In the genomic region with DNA sequence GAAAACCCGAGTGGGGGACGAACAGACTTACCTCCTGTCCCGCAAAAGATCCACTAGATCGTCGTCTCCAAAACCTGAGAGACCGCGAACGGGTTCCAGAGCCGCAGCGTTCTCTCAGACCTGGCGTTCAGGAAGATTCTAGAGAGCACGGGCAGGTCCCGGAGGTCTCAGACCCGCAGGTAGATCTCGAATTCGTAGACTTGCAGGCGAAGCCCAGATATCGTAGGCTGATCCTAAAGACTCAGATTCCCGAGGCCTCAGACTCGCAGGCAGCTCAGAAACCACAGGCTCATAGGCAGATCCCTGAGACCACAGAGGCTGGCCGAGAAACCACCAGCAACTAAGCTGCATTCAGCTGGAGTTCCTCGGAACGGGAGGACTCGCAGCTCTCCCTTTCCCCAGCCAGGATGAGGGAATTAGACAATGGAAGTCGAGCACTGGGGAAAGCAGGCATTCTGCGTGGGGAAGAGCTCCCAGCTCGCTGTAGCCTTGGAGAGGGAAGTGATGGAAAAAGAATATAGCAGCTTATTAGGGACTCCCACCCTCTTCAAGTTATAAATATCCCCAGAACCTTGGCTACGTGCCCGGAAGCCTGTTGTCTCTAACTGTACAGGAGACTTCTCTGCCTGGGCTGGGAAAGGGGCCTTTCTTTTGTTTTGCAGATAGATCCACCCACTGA, we compare ENCODE assay signal across 8 cellular contexts. TPM values are rescaled to one million over a fixed set of nuclear protein-coding genes. Genes with fewer than 3 reads are reported as not detected.
DNase-seq lines count a peak whose midpoint lies in the region; ATAC-seq and TF ChIP-seq lines count a peak whose summit lies in the region.

A gene (minus strand): TSS at position 502 of the 679 bp plus-strand sequence. CDS start 1,831 bp downstream, outside the sequence.

- peaks cover 15% of the 10 kb centered on the region for H3K4me1 ChIP-seq in IMR-90 (ENCODE audit: control insufficient read depth, insufficient read depth, low read length)
- H3K4me1 ChIP-seq in OCI-LY7 (ENCODE audit: insufficient read depth, low read length, poor library complexity, severe bottlenecking), result peaks cover 28% of the 10 kb centered on the region
- H3K4me1 ChIP-seq in thyroid gland, result peaks cover 66% of the 10 kb centered on the region in 2 donors

- POLR2A ChIA-PET in IMR-90 (lab: Charles Lee; ENCODE audit: unreplicated experiment) (no interaction called here), OCI-LY7 (lab: Charles Lee) (interaction anchor here (0.5 to 2.7 kb wide), 4 partner anchors 19 to 162 kb away, joined by 3 to 13 read pairs (median 4); a partner anchor contains a TSS)

- peak within 1 kb of the TSS; percentile 99 for H3K23ac ChIP-seq in IMR-90 (ENCODE audit: low read depth, low read length)

- no peak; the same call in 1 of the 2 replicates for TF ChIP-seq RAD21 in IMR-90 (IDR thresholded peaks at IDR 0.05; ENCODE audit: low read length)

- H4K91ac ChIP-seq in IMR-90 (ENCODE audit: insufficient read depth, low read depth, low read length), result peak within 1 kb of the TSS; percentile 98

- dilution Hi-C loops in IMR-90 (cut with HindIII; ENCODE audit: low sequenced_read_pairs, unreplicated experiment), result no loop called here

- peak within 1 kb of the TSS; percentile 97 for H2AK9ac ChIP-seq in IMR-90 (replicated peaks; ENCODE audit: low read depth, low read length, poor library complexity)

- 2% methylated on average over 10 of the region's 29 CpGs; no CpG with 5 or more reads in 1 of the 2 experiments for WGBS in IMR-90 (ENCODE audit: extremely low coverage in 2 of 2, insufficient read length in 1 of 2), 2 experiments
- 0 to 2% methylated on average over 24 to 29 of the region's 29 CpGs for WGBS in thyroid gland, 2 donors

- H4K5ac ChIP-seq in IMR-90 (ENCODE audit: low read depth, low read length), result peak within 1 kb of the TSS; percentile 91

- H2BK120ac ChIP-seq in IMR-90 (ENCODE audit: low read depth, low read length), result peak within 1 kb of the TSS; percentile 86

- H3K27me3 ChIP-seq in IMR-90 (ENCODE audit: control insufficient read depth, insufficient read depth, low read length) (no peaks in the 10 kb centered on the region), thyroid gland (no peaks in the 10 kb centered on the region)

- peaks cover 0 to 3% (median 0%) of the 10 kb centered on the region in 7 donors for H3K9me3 Mint-ChIP-seq in naive B cell

- no peaks in the 10 kb centered on the region for H3K27me3 Mint-ChIP-seq in naive B cell

- in situ Hi-C loops in IMR-90 (cut with MboI; ENCODE audit: low sequenced_read_pairs), result no loop called here

- H3K4me2 ChIP-seq in IMR-90 (ENCODE audit: low read depth, low read length) (peak within 1 kb of the TSS; percentile 89), OCI-LY7 (ENCODE audit: low read length) (peak within 1 kb of the TSS; percentile 84)

- peaks cover 9% of the 10 kb centered on the region for H3K9me1 ChIP-seq in IMR-90 (ENCODE audit: insufficient read depth, low read length)

- no peak for TF ChIP-seq CTCF in IMR-90 (conservative IDR thresholded peaks at IDR 0.05; ENCODE audit: low read depth, low read length)
- no peak for TF ChIP-seq CTCF in OCI-LY7 (conservative IDR thresholded peaks at IDR 0.05; ENCODE audit: low read length)
- no peak for TF ChIP-seq CTCF in fibroblast of the aortic adventitia (IDR thresholded peaks at IDR 0.05; ENCODE audit: insufficient read depth, low read length)
- TF ChIP-seq CTCF in thyroid gland (IDR thresholded peaks at IDR 0.05), result no peak

- peak within 1 kb of the TSS; percentile 86 for H3K18ac ChIP-seq in IMR-90 (ENCODE audit: low read depth, low read length)

- H3K79me1 ChIP-seq in IMR-90 (ENCODE audit: low read depth in 1 of 2, low read length in 2 of 2), result peaks cover 35 to 57% of the 10 kb centered on the region in 2 experiments

- peak within 1 kb of the TSS; percentile 97 for H3K56ac ChIP-seq in IMR-90 (ENCODE audit: extremely low read depth, insufficient read depth, low read length)

- peak within 1 kb of the TSS; percentile 86 for H2BK5ac ChIP-seq in IMR-90 (ENCODE audit: low read depth, low read length, poor library complexity, severe bottlenecking)

- H2BK15ac ChIP-seq in IMR-90 (ENCODE audit: low read depth, low read length), result peak within 1 kb of the TSS; percentile 89; the same call in 1 of the 3 replicates

- H3K27ac ChIP-seq in IMR-90 (ENCODE audit: insufficient read depth, low read length) (peak within 1 kb of the TSS; percentile 95), OCI-LY7 (ENCODE audit: low read depth, low read length, poor library complexity, severe bottlenecking) (peak within 1 kb of the TSS; percentile 76), thyroid gland (peak within 1 kb of the TSS; percentile 98 to 100 (median 99))

- peak within 1 kb of the TSS; percentile 67 for H3K4me3 ChIP-seq in IMR-90 (ENCODE audit: insufficient read depth, low read depth, low read length)
- H3K4me3 ChIP-seq in OCI-LY7 (ENCODE audit: low read depth, low read length, poor library complexity, severe bottlenecking), result peak within 1 kb of the TSS; percentile 77
- H3K4me3 ChIP-seq in fibroblast of the aortic adventitia (ENCODE audit: low read depth, low read length), result peak within 1 kb of the TSS; percentile 98
- H3K4me3 ChIP-seq in thyroid gland (replicated peaks in 1 of 3), result peak within 1 kb of the TSS; percentile 42 to 86 (median 53)

- no TSS peak for BruUV-seq in IMR-90 (replicated peaks; lab: Mats Ljungman, UMichigan)
- BruUV-seq in OCI-LY7 (replicated peaks; lab: Mats Ljungman, UMichigan), result no TSS peak

- H3K4ac ChIP-seq in IMR-90 (ENCODE audit: low read depth, low read length), result peak within 1 kb of the TSS; percentile 99

- H3K9me2 ChIP-seq in OCI-LY7 (ENCODE audit: insufficient read depth, low read length), result no peaks in the 10 kb centered on the region

- H3K36me3 ChIP-seq in IMR-90 (ENCODE audit: control insufficient read depth, insufficient read depth, low read length) (peaks cover 10% of the 10 kb centered on the region; the same call in 1 of the 2 replicates), OCI-LY7 (ENCODE audit: insufficient read depth, low read length) (peaks cover 3% of the 10 kb centered on the region; the same call in 1 of the 2 replicates), thyroid gland (peaks cover 8 to 11% of the 10 kb centered on the region in 2 donors)

- peak within 1 kb of the TSS; percentile 95 to 99 (median 99) for H3K4me3 Mint-ChIP-seq in naive B cell

- H3K14ac ChIP-seq in IMR-90 (replicated peaks; ENCODE audit: low read depth, low read length), result peak within 1 kb of the TSS; percentile 99

- TF ChIP-seq POLR2A in IMR-90 (IDR thresholded peaks at IDR 0.05; ENCODE audit: low read depth, low read length) (peak; percentile 50), thyroid gland (IDR thresholded peaks at IDR 0.05) (peak in 1 of 2 donors; percentile 47)

- H3K9ac ChIP-seq in IMR-90 (ENCODE audit: low read depth, low read length), result peak within 1 kb of the TSS; percentile 93

- CTCF ChIA-PET in IMR-90 (lab: Yijun Ruan, JAX) (interaction anchor here (0.5 to 1.5 kb wide), 3 partner anchors 34 to 173 kb away, joined by 3 to 8 read pairs (median 3); no protein-coding TSS in a partner anchor), OCI-LY7 (lab: Charles Lee; ENCODE audit: unreplicated experiment) (interaction anchor here (0.7 kb wide), 1 partner anchor 25 kb away, joined by 3 read pairs; a partner anchor contains a TSS)

- H2AFZ ChIP-seq in IMR-90 (replicated peaks; ENCODE audit: low read length, poor library complexity), result peak within 1 kb of the TSS; percentile 92
- H2AFZ ChIP-seq in OCI-LY7 (ENCODE audit: low read length), result peak within 1 kb of the TSS; percentile 98

- H3K9me3 ChIP-seq in IMR-90 (ENCODE audit: control insufficient read depth, insufficient read depth, low read length) (peaks cover 4% of the 10 kb centered on the region), OCI-LY7 (ENCODE audit: low read length) (no peaks in the 10 kb centered on the region), thyroid gland (no peaks in the 10 kb centered on the region)

- peaks cover 13% of the 10 kb centered on the region; the same call in 1 of the 2 replicates for H3K79me2 ChIP-seq in OCI-LY7 (ENCODE audit: insufficient read depth, low read depth, low read length)

- peak within 1 kb of the TSS; percentile 79 for H2BK20ac ChIP-seq in IMR-90 (ENCODE audit: low read depth, low read length)

- ATAC-seq in IMR-90 (ENCODE audit: low read depth) (peak; percentile 2; the same call in 1 of the 2 replicates), naive B cell (ENCODE audit: low read depth in 2 of 2) (no peak), GM19035 (IDR thresholded peaks at IDR 0.05; ENCODE audit: unreplicated experiment) (no peak)

- peak within 1 kb of the TSS; percentile 99 for H4K8ac ChIP-seq in IMR-90 (ENCODE audit: low read depth in 2 of 2, low read length in 2 of 2)

- H2AK5ac ChIP-seq in IMR-90 (ENCODE audit: low read depth, low read length), result peak within 1 kb of the TSS; percentile 96

- H4K20me1 ChIP-seq in IMR-90 (ENCODE audit: insufficient read depth, low read length) (no peaks in the 10 kb centered on the region), OCI-LY7 (ENCODE audit: insufficient read depth, low read length) (no peaks in the 10 kb centered on the region)

- H3K27ac Mint-ChIP-seq in naive B cell, result peak within 1 kb of the TSS; percentile 91 to 99 (median 98)

- intact Hi-C loops in IMR-90 (cut with micrococcal nuclease), result loop anchor here (1.0 kb wide), 1 partner anchor 35 kb away; no protein-coding TSS in a partner anchor
- intact Hi-C loops in OCI-LY7 (cut with micrococcal nuclease; ENCODE audit: unreplicated experiment), result loop anchor here (2.0 to 10.0 kb wide), 3 partner anchors 35 to 535 kb away; no protein-coding TSS in a partner anchor
- intact Hi-C loops in thyroid gland (cut with DNase I), result no loop called here

- H3K4me1 Mint-ChIP-seq in naive B cell, result peaks cover 23 to 42% (median 27%) of the 10 kb centered on the region in 3 donors

- H3K36me3 Mint-ChIP-seq in naive B cell, result no peaks in the 10 kb centered on the region

- DNase-seq in CD1c-positive myeloid dendritic cell (ENCODE audit: extremely low spot score) (peak; percentile 72), IMR-90 (peak; percentile 83), OCI-LY7 (ENCODE audit: low spot score) (peak; percentile 29), fibroblast of the aortic adventitia (ENCODE audit: low read depth) (peak; percentile 96), naive B cell (peak; percentile 12), thyroid gland (peak; percentile 85 to 86)
- DNase-seq in activated effector memory CD4-positive, alpha-beta T cell treated with anti-CD3 and anti-CD28 coated beads, Interleukin-2, amount 50 U/mL, for 16 hours, result peak; percentile 74

TF ChIP-seq in IMR-90, 13 proteins besides CTCF, POLR2A, EP300 and RAD21 (continues in another document):
- TF ChIP-seq BHLHE40 (IDR thresholded peaks at IDR 0.05; ENCODE audit: low read depth, low read length), result no peak
- no peak for TF ChIP-seq MAFK (IDR thresholded peaks at IDR 0.05; ENCODE audit: low read depth, low read length)

RNA-seq across cellular contexts. Expression of the gene that starts here (rescaled TPM):
- total RNA-seq in IMR-90 (2012; rRNA removed), result 14.3 and 15.8 TPM in 2 replicates
- 3.7 and 5.3 TPM in 2 replicates for polyA plus RNA-seq in IMR-90 (2012; rRNA removed)
- 1.0 and 1.7 TPM in 2 replicates for polyA plus RNA-seq in IMR-90 (2012; cell fraction: cytosol; rRNA removed)
- polyA plus RNA-seq in IMR-90 (2012; cell fraction: nucleus; rRNA removed; ENCODE audit: low replicate concordance), result 1.1 and 6.8 TPM in 2 replicates
- total RNA-seq in OCI-LY7 (2014; rRNA removed; shearing (Covaris generic)), result 4.7 and 5.0 TPM in 2 replicates
- total RNA-seq in OCI-LY7 (2022), result 6.4 and 7.6 TPM in 2 replicates
- 30.5 and 115 TPM in 2 replicates for total RNA-seq in fibroblast of the aortic adventitia (ENCODE audit: low replicate concordance)
- 1 to 10 TPM in 5 of 6 donors, not detected in 1; 1.5 to 4.4 (median 2.3) TPM for polyA plus RNA-seq in naive B cell (ENCODE audit: low read depth in 6 of 6)
- 10 to 100 TPM; 22.0 to 44.0 (median 31.1) TPM for total RNA-seq in thyroid gland

Comparison
In these comparisons a context has a peak if more than half of its experiments do, and no peak if none do; other contexts are left out.
1. DNase-seq: peak in every context shown above with its lines; median percentile 96 in fibroblast of the aortic adventitia; 86 in thyroid gland; 83 in IMR-90; 74 in activated effector memory CD4-positive, alpha-beta T cell treated with anti-CD3 and anti-CD28 coated beads, Interleukin-2, amount 50 U/mL, for 16 hours; 72 in CD1c-positive myeloid dendritic cell; 29 in OCI-LY7; 12 in naive B cell.